ENCODE assay signal across 8 cellular contexts in the genomic region with DNA sequence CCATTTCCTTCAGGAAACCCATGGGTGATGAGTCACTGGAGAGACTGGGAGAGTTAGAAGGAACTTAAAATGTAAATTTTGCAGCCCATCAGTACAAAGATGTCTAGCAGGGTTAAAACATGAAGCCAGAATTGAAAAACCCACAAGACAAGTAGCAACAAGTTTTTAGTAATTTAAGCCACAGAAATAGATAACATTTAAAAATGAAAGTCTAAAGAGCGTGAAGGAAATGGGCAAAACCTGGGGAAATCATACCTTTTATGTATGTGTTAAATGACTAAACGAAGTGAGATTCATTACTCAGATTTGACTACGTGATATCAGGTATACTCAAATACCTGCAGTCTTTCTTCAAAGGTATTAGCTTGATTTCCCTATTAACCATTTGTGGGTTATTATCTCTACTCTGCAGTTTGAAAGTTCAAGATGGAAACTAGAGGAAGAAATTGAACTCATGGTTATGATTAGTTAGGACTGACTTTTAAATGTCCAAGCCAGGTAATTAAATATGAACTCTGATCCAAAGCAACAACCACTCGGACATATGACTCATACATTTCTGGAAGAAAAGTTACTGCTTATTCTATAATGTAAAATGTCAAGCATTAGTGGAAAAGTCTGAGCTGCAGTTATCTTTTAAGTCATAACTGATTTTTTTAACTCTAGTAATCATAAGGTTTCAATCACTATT.
DNase-seq lines count a peak whose midpoint lies in the region; ATAC-seq and TF ChIP-seq lines count a peak whose summit lies in the region.

No MANE protein-coding gene starts in this region.

- H3K36me3 ChIP-seq in MM.1S (replicated peaks; ENCODE audit: insufficient read depth, low read length), result no peaks in the 10 kb centered on the region
- no peaks in the 10 kb centered on the region for H3K36me3 ChIP-seq in thyroid gland

- TF ChIP-seq CTCF in MM.1S (IDR thresholded peaks at IDR 0.05; ENCODE audit: low read length) (no peak), foreskin keratinocyte (conservative IDR thresholded peaks at IDR 0.05) (no peak), thyroid gland (IDR thresholded peaks at IDR 0.05) (no peak)

- no peak overlapping the region for H2AFZ ChIP-seq in MM.1S (ENCODE audit: low read length)

- H3K4me3 ChIP-seq in MM.1S (ENCODE audit: low read length) (no peak overlapping the region), thyroid gland (replicated peaks in 1 of 3) (no peak overlapping the region)

- peak overlapping the region; percentile 28 for H3K4me2 ChIP-seq in MM.1S (ENCODE audit: low read depth, low read length)

- WGBS in thyroid gland, 2 donors, result 86 to 88% methylated on average over 4 of the region's 4 CpGs

- H3K9me3 ChIP-seq in MM.1S (replicated peaks; ENCODE audit: insufficient read depth, low read length), result no peaks in the 10 kb centered on the region
- no peaks in the 10 kb centered on the region for H3K9me3 ChIP-seq in thyroid gland

- ATAC-seq in GM21619 (IDR thresholded peaks at IDR 0.05; ENCODE audit: unreplicated experiment) (peak; percentile 41), foreskin keratinocyte (peak; percentile 47)

- TF ChIP-seq POLR2A in thyroid gland (IDR thresholded peaks at IDR 0.05), result no peak

- DNase-seq in ELR (ENCODE audit: low read depth), result peak; percentile 59
- peak; percentile 6 for DNase-seq in MM.1S
- DNase-seq in foreskin keratinocyte, result peak; percentile 70 to 86
- no peak for DNase-seq in thyroid gland
- no peak for DNase-seq in NCI-H446 treated with DMSO at 0.1 percent for 48 hours (lab: John Stamatoyannopoulos, UW)
- no peak for DNase-seq in NCI-H748 treated with DMSO at 0.1 percent for 48 hours (lab: John Stamatoyannopoulos, UW)
- DNase-seq in NCI-H1930 (lab: John Stamatoyannopoulos, UW), result no peak

- H4K20me1 ChIP-seq in MM.1S (ENCODE audit: insufficient read depth, low read length), result no peaks in the 10 kb centered on the region

- intact Hi-C loops in thyroid gland (cut with DNase I), result no loop called here

- H3K27me3 ChIP-seq in MM.1S (replicated peaks; ENCODE audit: insufficient read depth, low read length), result no peaks in the 10 kb centered on the region
- no peaks in the 10 kb centered on the region for H3K27me3 ChIP-seq in foreskin keratinocyte
- no peaks in the 10 kb centered on the region for H3K27me3 ChIP-seq in thyroid gland

- H3K4me1 ChIP-seq in MM.1S (ENCODE audit: low read length) (peaks cover 24% of the 10 kb centered on the region), foreskin keratinocyte (peaks cover 40% of the 10 kb centered on the region), thyroid gland (no peaks in the 10 kb centered on the region)

- no peaks in the 10 kb centered on the region; the same call in 1 of the 2 replicates for H3F3A ChIP-seq in MM.1S (ENCODE audit: insufficient read depth, low read length)

- H3K79me2 ChIP-seq in MM.1S (ENCODE audit: low read length), result 0 out of 2 replicates have a peak, but pooled peaks cover 5% of the 10 kb centered on the region

- no peak overlapping the region; the same call in 1 of the 2 replicates for H3K27ac ChIP-seq in MM.1S (ENCODE audit: low read length)
- H3K27ac ChIP-seq in foreskin keratinocyte, result peak overlapping the region; percentile 11
- no peak overlapping the region for H3K27ac ChIP-seq in thyroid gland

- no peaks in the 10 kb centered on the region for H3K9me2 ChIP-seq in MM.1S (replicated peaks; ENCODE audit: insufficient read depth, low read length)

- no peak overlapping the region for H3K9ac ChIP-seq in MM.1S (ENCODE audit: low read length)

Comparison
In these comparisons a context has a peak if more than half of its experiments do, and no peak if none do; other contexts are left out.
1. DNase-seq: peak in ELR (single experiment), MM.1S (single experiment) and foreskin keratinocyte (2 of 2); none in thyroid gland (0 of 2), NCI-H446 treated with DMSO at 0.1 percent for 48 hours (single experiment), NCI-H748 treated with DMSO at 0.1 percent for 48 hours (single experiment) and NCI-H1930 (0 of 2).